In the genomic region with DNA sequence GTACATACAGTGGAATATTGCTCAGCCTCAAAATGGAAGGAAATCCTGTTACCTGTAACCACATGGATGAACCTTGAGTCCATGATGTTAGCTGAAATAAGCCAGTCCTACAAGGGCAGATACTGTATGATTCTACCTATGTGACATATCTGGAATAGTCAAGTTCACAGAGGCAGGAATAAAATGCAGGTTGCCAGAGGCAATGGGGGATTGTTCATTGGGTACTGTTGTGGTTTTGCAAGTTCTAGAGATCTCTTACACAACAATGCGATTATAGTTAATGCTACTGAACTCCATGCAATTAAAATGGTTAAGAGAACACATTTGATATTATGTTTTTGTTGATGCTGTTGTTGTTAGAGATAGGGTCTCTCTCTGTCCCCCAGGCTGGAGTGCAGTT, we compare ENCODE assay signal across 28 cellular contexts.
"Had no signal": no experiment of that assay in that cellular context is flagged by ENCODE, and none has a peak within 500 bp of the region (broad histone marks: within the 10 kb centered on the region; RNA-seq: fewer than 3 reads in every experiment).

No MANE protein-coding gene starts in this region.

- FAIRE-seq: TTC549 had no signal

- H3K27ac ChIP-seq: body of pancreas, KMS-11, Peyer's patch had no signal

- H3K27ac Mint-ChIP-seq: activated B cell treated with CpG ODN at 0.5 μM for 24 hours; activated CD4-positive, alpha-beta T cell treated with anti-CD3 and anti-CD28 coated beads, Interleukin-2, amount 10 ng/mL, durations not matched to agents 24 days and 14 days; activated CD8-positive, alpha-beta memory T cell treated with anti-CD3 and anti-CD28 coated beads, Interleukin-2, amount 10 ng/mL, durations not matched to agents 7 days and 5 days; activated naive CD4-positive, alpha-beta T cell treated with anti-CD3 and anti-CD28 coated beads, Interleukin-2, amount 50 U/mL, for 24 hours; activated T-cell treated with anti-CD3 and anti-CD28 coated beads, Interleukin-2, amount 50 U/mL, for 24 hours; activated T-helper 1 cell treated with anti-CD3 and anti-CD28 coated beads, Interleukin-12 subunit alpha, Interleukin-12 subunit beta, Interleukin-2, Interleukin-4 antibody, amounts not matched to agents 30 ng/mL and 10 ng/mL and 1 ng/mL, durations not matched to agents 14 hours and 24 hours and 36 hours; T-cell had no signal

- H3K9me3 Mint-ChIP-seq: activated B cell treated with CpG ODN at 0.5 μM for 24 hours; activated CD4-positive, alpha-beta T cell treated with anti-CD3 and anti-CD28 coated beads, Interleukin-2, amount 10 ng/mL, durations not matched to agents 24 days and 14 days; activated naive CD4-positive, alpha-beta T cell treated with anti-CD3 and anti-CD28 coated beads, Interleukin-2, amount 50 U/mL, for 24 hours; activated T-cell treated with anti-CD3 and anti-CD28 coated beads, Interleukin-2, amount 50 U/mL, for 24 hours; activated T-helper 1 cell treated with anti-CD3 and anti-CD28 coated beads, Interleukin-12 subunit alpha, Interleukin-12 subunit beta, Interleukin-2, Interleukin-4 antibody, amounts not matched to agents 30 ng/mL and 10 ng/mL and 1 ng/mL, durations not matched to agents 14 hours and 24 hours and 36 hours; T-cell had no signal

- H3K9me3 ChIP-seq: body of pancreas, Peyer's patch had no signal

- H3K4me3 Mint-ChIP-seq: activated B cell treated with CpG ODN at 0.5 μM for 24 hours; activated CD4-positive, alpha-beta T cell treated with anti-CD3 and anti-CD28 coated beads, Interleukin-2, amount 10 ng/mL, durations not matched to agents 24 days and 14 days; activated CD8-positive, alpha-beta memory T cell treated with anti-CD3 and anti-CD28 coated beads, Interleukin-2, amount 10 ng/mL, durations not matched to agents 7 days and 5 days; activated naive CD4-positive, alpha-beta T cell treated with anti-CD3 and anti-CD28 coated beads, Interleukin-2, amount 50 U/mL, for 24 hours; activated T-cell treated with anti-CD3 and anti-CD28 coated beads, Interleukin-2, amount 50 U/mL, for 24 hours; activated T-helper 1 cell treated with anti-CD3 and anti-CD28 coated beads, Interleukin-12 subunit alpha, Interleukin-12 subunit beta, Interleukin-2, Interleukin-4 antibody, amounts not matched to agents 30 ng/mL and 10 ng/mL and 1 ng/mL, durations not matched to agents 14 hours and 24 hours and 36 hours; T-cell had no signal

- H3K4me1 ChIP-seq: body of pancreas, Peyer's patch had no signal

- H3K36me3 Mint-ChIP-seq: activated CD8-positive, alpha-beta memory T cell treated with anti-CD3 and anti-CD28 coated beads, Interleukin-2, amount 10 ng/mL, durations not matched to agents 7 days and 5 days; activated naive CD4-positive, alpha-beta T cell treated with anti-CD3 and anti-CD28 coated beads, Interleukin-2, amount 50 U/mL, for 24 hours; T-cell had no signal

- H3K9ac ChIP-seq: KMS-11 had no signal

- H3K36me3 ChIP-seq: cardiac muscle cell, Peyer's patch had no signal

- H3K4me3 ChIP-seq: body of pancreas, cardiac muscle cell, Peyer's patch had no signal

- H3K4me1 Mint-ChIP-seq: activated B cell treated with CpG ODN at 0.5 μM for 24 hours; activated CD4-positive, alpha-beta T cell treated with anti-CD3 and anti-CD28 coated beads, Interleukin-2, amount 10 ng/mL, durations not matched to agents 24 days and 14 days; activated naive CD4-positive, alpha-beta T cell treated with anti-CD3 and anti-CD28 coated beads, Interleukin-2, amount 50 U/mL, for 24 hours; T-cell had no signal

- ATAC-seq: activated CD8-positive, alpha-beta memory T cell treated with anti-CD3 and anti-CD28 coated beads, Interleukin-2, amount 10 ng/mL, durations not matched to agents 7 days and 5 days; body of pancreas; T-cell had no signal

- H3K4me2 ChIP-seq: KMS-11 had no signal

- DNase-seq: activated B cell treated with CpG ODN at 0.5 μM for 24 hours; activated CD4-positive, alpha-beta T cell treated with anti-CD3 and anti-CD28 coated beads for 1 hour; activated CD4-positive, alpha-beta T cell treated with anti-CD3 and anti-CD28 coated beads, Interleukin-2, amount 10 ng/mL, durations not matched to agents 24 days and 14 days; activated CD4-positive, alpha-beta T cell treated with anti-CD3 and anti-CD28 coated beads, Interleukin-2, amount 50 U/mL, for 48 hours; activated CD8-positive, alpha-beta memory T cell treated with anti-CD3 and anti-CD28 coated beads, Interleukin-2, amount 10 ng/mL, durations not matched to agents 7 days and 5 days; activated effector memory CD4-positive, alpha-beta T cell treated with Interleukin-2 at 50 U/mL for 16 hours; activated naive CD4-positive, alpha-beta T cell; activated T-cell treated with anti-CD3 and anti-CD28 coated beads, Interleukin-2, amount 50 U/mL, for 24 hours; aorta; body of pancreas; MM.1S; NCI-H1105; NCI-H1436; NCI-H1694 treated with DMSO at 0.1 percent for 48 hours; NCI-H2029 treated with DMSO at 0.1 percent for 48 hours; NCI-H345; NCI-H510A; NCI-H526 treated with DMSO at 0.1 percent for 48 hours; NCI-H82; Peyer's patch; SIG-M5; T-cell; T1000 had no signal

- H3K27me3 ChIP-seq: body of pancreas, cardiac muscle cell, Peyer's patch had no signal
